8 cellular contexts compared by ENCODE assay signal in the genomic region with DNA sequence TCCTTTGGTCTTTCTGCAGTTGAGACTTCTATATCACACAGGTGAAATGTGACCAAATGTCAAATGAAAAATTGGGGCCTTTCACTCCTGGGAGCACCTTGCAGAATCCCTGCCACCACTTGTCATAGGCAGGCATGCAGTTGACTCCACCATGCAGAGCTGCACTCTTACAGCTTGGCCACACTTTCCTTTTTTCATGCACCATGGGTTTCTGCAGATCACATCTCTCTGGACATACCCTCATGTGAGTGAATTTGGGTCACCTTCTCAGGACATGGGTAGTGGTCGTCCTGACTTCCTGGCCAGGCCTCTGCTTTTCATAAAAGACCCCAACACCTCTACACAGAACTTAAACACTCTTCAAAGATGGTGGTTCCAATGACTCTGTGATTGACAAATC.
"Had no signal": no experiment of that assay in that cellular context is flagged by ENCODE, and none has a peak within 500 bp of the region (broad histone marks: within the 10 kb centered on the region; RNA-seq: fewer than 3 reads in every experiment).

No MANE protein-coding gene starts in this region.

- FAIRE-seq: G401.6, GM12878, GM12891, GM12892, GM18507, GM19239 had no signal

- DNase-seq: GDM1, GF-D8 had no signal

- H3K4me3 ChIP-seq: GM12878 had no signal
